Comparison of ENCODE assay signal across 8 cellular contexts in the genomic region with DNA sequence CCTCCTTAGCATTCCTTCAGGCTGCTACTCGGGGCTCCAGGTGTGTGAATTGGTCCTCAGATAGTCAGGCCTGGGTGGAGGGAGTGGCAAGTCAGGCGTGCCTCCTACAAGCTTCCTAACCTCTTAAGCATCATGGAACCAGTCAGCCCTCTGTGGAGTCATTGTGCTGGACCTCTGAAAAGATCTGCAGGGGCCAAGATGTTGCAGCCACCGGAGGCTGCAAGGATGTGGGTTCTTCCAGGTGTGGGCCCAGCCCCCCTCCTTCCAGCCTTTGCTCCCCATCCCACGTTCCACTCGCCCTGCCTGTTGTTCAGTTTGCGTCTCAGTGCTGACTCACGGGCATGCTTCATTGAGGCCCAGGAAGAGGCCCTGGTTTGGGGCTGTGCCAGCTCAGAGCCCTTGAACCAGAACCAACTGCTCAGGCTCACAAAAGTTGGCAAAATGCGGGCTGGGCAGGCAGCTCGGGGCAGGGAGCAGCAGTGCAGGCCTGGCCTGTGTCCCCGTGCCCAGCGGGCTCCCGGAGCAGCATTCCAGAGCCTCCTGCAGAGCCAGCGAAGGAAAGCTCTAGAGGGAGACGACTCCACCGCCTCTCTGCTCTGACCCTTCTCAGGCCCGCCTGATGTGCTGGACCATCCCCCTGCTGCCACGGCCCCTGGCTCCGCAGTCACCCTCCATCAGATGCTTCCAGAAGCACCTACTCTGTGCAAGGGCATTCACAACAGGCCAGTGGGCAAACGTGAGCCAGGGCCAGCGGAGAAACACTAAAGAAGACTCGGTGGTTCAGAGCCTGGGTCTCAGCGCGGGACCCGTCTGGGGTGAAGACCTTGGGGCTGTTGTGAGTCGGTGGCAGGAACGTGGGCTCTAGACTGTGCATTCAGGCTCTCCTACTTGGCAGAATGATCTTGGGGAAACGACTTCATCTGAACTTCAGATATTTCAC. TPM values are rescaled to one million over a fixed set of nuclear protein-coding genes. Genes with fewer than 3 reads are reported as not detected.
DNase-seq lines count a peak whose midpoint lies in the region; ATAC-seq lines count a peak whose summit lies in the region.

No MANE protein-coding gene starts in this region.

- no peaks in the 10 kb centered on the region for H3K27me3 ChIP-seq in HUES64 (ENCODE audit: insufficient read depth, low read length)

- H3K9ac ChIP-seq in HUES64 (ENCODE audit: low read depth, low read length): peak overlapping the region; percentile 20; the same call in 1 of the 2 replicates

- H3K36me3 Mint-ChIP-seq in T-helper 17 cell (ENCODE audit: low read depth): peaks cover 3% of the 10 kb centered on the region

- DNase-seq in EL: peak; percentile 94
- DNase-seq in T-helper 17 cell: peak; percentile 52 to 73 (median 63)
- DNase-seq in anterior cingulate cortex (lab: John Stamatoyannopoulos, UW): peak in 55 of 58 donors; percentile 22 to 92 (median 73)
- DNase-seq in hepatic stellate cell (ENCODE audit: low spot score): peak; percentile 87
- DNase-seq in smooth muscle cell of the brain vasculature (ENCODE audit: low read depth, low spot score): peak; percentile 76
- DNase-seq in NCI-H82 (lab: John Stamatoyannopoulos, UW): no peak
- DNase-seq in NCI-H2081 treated with DMSO at 0.1 percent for 48 hours (lab: John Stamatoyannopoulos, UW): no peak

- H3K27ac ChIP-seq in HUES64 (ENCODE audit: low read depth, low read length): no peak overlapping the region; the same call in 1 of the 2 replicates

- H3K27ac Mint-ChIP-seq in T-helper 17 cell: peak overlapping the region; percentile 99

- ATAC-seq in T-helper 17 cell: peak; percentile 64

- peak overlapping the region; percentile 87 for H3K4me3 Mint-ChIP-seq in T-helper 17 cell

- H3K4me1 ChIP-seq in HUES64 (ENCODE audit: insufficient read depth, low read length): peaks cover 44% of the 10 kb centered on the region

- peaks cover 55% of the 10 kb centered on the region for H3K4me1 Mint-ChIP-seq in T-helper 17 cell

- H3K27me3 Mint-ChIP-seq in T-helper 17 cell: peaks cover 4% of the 10 kb centered on the region

- H3K9me3 ChIP-seq in HUES64 (ENCODE audit: insufficient read depth, low read depth, low read length) (no peaks in the 10 kb centered on the region), T-helper 17 cell (ENCODE audit: control insufficient read depth, low read length, poor library complexity, severe bottlenecking) (no peaks in the 10 kb centered on the region)

- H3K36me3 ChIP-seq in HUES64 (ENCODE audit: insufficient read depth, low read length): no peaks in the 10 kb centered on the region; the same call in 1 of the 2 replicates

- H3K4me3 ChIP-seq in HUES64 (ENCODE audit: low read length): no peak overlapping the region

- 89% methylated on average over 27 of the region's 27 CpGs for WGBS in HUES64

RNA-seq across cellular contexts. Expression of gene LDHD, which starts 7.5 kb away (rescaled TPM):
- polyA plus RNA-seq in HUES64 (2013, experiment 1 of 2): 2.1 TPM
- 4.1 TPM for polyA plus RNA-seq in HUES64 (2013, experiment 2 of 2)
- total RNA-seq in T-helper 17 cell: under 1 TPM in 1 of 2 donors, not detected in 1; 0.62 TPM

RNA-seq across cellular contexts. Expression of gene ZFP1, which starts 39.3 kb away (rescaled TPM):
- 10.2 TPM for polyA plus RNA-seq in HUES64 (2013, experiment 1 of 2)
- polyA plus RNA-seq in HUES64 (2013, experiment 2 of 2): 13.8 TPM
- total RNA-seq in T-helper 17 cell: 10 to 100 TPM; 10.2 to 10.4 TPM

Comparison
In these comparisons a context has a peak if more than half of its experiments do, and no peak if none do; other contexts are left out.
1. DNase-seq: peak in EL (single experiment), T-helper 17 cell (3 of 3), anterior cingulate cortex (55 of 58), hepatic stellate cell (single experiment) and smooth muscle cell of the brain vasculature (single experiment); none in NCI-H82 (single experiment) and NCI-H2081 treated with DMSO at 0.1 percent for 48 hours (single experiment).